9 cellular contexts compared by ENCODE assay signal in genomic region chr2:226796840-226797288, GRCh38. TPM values are rescaled to one million over a fixed set of nuclear protein-coding genes. Genes with fewer than 3 reads are reported as not detected.
DNase-seq lines count a peak whose midpoint lies in the region; ATAC-seq, FAIRE-seq and TF ChIP-seq lines count a peak whose summit lies in the region.
"Had no signal": no experiment of that assay in that cellular context is flagged by ENCODE, and none has a peak within 500 bp of the region (broad histone marks: within the 10 kb centered on the region; RNA-seq: fewer than 3 reads in every experiment).

No MANE protein-coding gene starts in this region.

- H3K27me3 ChIP-seq in astrocyte (ENCODE audit: insufficient read depth, low read length) (no peaks in the 10 kb centered on the region), liver (ENCODE audit: control insufficient read depth in 4 of 4, insufficient read depth in 4 of 4, low read length in 3 of 4) (no peaks in the 10 kb centered on the region)

- peak; percentile 84 for DNase-seq in 8988T
- peak; percentile 60 for DNase-seq in GM20000 (ENCODE audit: low spot score)
- no peak for DNase-seq in astrocyte (ENCODE audit: low read depth)
- DNase-seq in NCI-H2081 (lab: John Stamatoyannopoulos, UW), result no peak
- DNase-seq in dedifferentiated amniotic fluid mesenchymal stem cell (ENCODE audit: extremely low spot score), result no peak

- peak overlapping the region; percentile 61 for H3K4me3 ChIP-seq in astrocyte (ENCODE audit: insufficient read depth, low read depth, low read length)
- peak overlapping the region; percentile 50 to 91 (median 79) for H3K4me3 ChIP-seq in liver (ENCODE audit: low read depth in 1 of 3, low read length in 3 of 3)

- no peaks in the 10 kb centered on the region for H3K9me3 Mint-ChIP-seq in astrocyte (ENCODE audit: unreplicated experiment)
- H3K9me3 Mint-ChIP-seq: stimulated activated naive CD8-positive, alpha-beta T cell treated with anti-CD3 and anti-CD28 coated beads, Interleukin-15, amount 100 ng/mL, for 72 hours had no signal

- H3K4me2 ChIP-seq in astrocyte (ENCODE audit: low read length), result peak overlapping the region; percentile 82

- peaks cover 23% of the 10 kb centered on the region for H3K4me1 Mint-ChIP-seq in astrocyte (ENCODE audit: low read depth, unreplicated experiment)

- H3K9ac ChIP-seq in astrocyte (ENCODE audit: low read length) (peak overlapping the region; percentile 33), liver (ENCODE audit: low read depth in 1 of 2, low read length in 2 of 2) (peak overlapping the region; percentile 30 to 47)

- WGBS in liver, result 25% methylated on average over 17 of the region's 17 CpGs

- peak overlapping the region; percentile 79 for H3K4me3 Mint-ChIP-seq in astrocyte (ENCODE audit: unreplicated experiment)

- TF ChIP-seq CTCF in GM20000 (IDR thresholded peaks at IDR 0.05; ENCODE audit: extremely low read depth, missing control alignments) (peak; percentile 19), astrocyte (IDR thresholded peaks at IDR 0.05; ENCODE audit: insufficient read depth, low read depth, low read length) (no peak), liver (IDR thresholded peaks at IDR 0.05; ENCODE audit: low read depth, low read length, missing input control) (peak; percentile 64)

- H4K20me1 ChIP-seq in astrocyte (ENCODE audit: insufficient read depth, low read length), result peaks cover 40% of the 10 kb centered on the region

- H3K36me3 ChIP-seq in astrocyte (ENCODE audit: insufficient read depth, low read length) (peaks cover 3% of the 10 kb centered on the region), liver (ENCODE audit: control insufficient read depth in 4 of 4, insufficient read depth in 3 of 4, low read depth in 1 of 4, low read length in 3 of 4) (no peaks in the 10 kb centered on the region)

- H3K36me3 Mint-ChIP-seq in astrocyte (ENCODE audit: low read depth, unreplicated experiment), result peaks cover 29% of the 10 kb centered on the region

- ATAC-seq in HG02571 (IDR thresholded peaks at IDR 0.05; ENCODE audit: unreplicated experiment), result no peak
- no peak for ATAC-seq in GM18505 (IDR thresholded peaks at IDR 0.05; ENCODE audit: unreplicated experiment)
- ATAC-seq: stimulated activated naive CD8-positive, alpha-beta T cell treated with anti-CD3 and anti-CD28 coated beads, Interleukin-15, amount 100 ng/mL, for 72 hours had no signal

- peak overlapping the region; percentile 7 for H3K27ac ChIP-seq in astrocyte (ENCODE audit: low read depth, low read length)
- H3K27ac ChIP-seq in liver (ENCODE audit: low read depth in 1 of 2, low read length in 2 of 2), result peak overlapping the region; percentile 95 to 99

- H3K27me3 Mint-ChIP-seq in astrocyte (ENCODE audit: low read depth, unreplicated experiment), result no peaks in the 10 kb centered on the region
- H3K27me3 Mint-ChIP-seq: stimulated activated naive CD8-positive, alpha-beta T cell treated with anti-CD3 and anti-CD28 coated beads, Interleukin-15, amount 100 ng/mL, for 72 hours had no signal

- H3K4me1 ChIP-seq in astrocyte (ENCODE audit: insufficient read depth, low read length), result peaks cover 55% of the 10 kb centered on the region
- H3K4me1 ChIP-seq in liver (ENCODE audit: control insufficient read depth in 4 of 4, insufficient read depth in 4 of 4, low read length in 3 of 4), result peaks cover 2 to 63% (median 36%) of the 10 kb centered on the region in 4 donors

- no peak overlapping the region for H3K27ac Mint-ChIP-seq in astrocyte (ENCODE audit: unreplicated experiment)

- H2AFZ ChIP-seq in astrocyte (ENCODE audit: low read depth, low read length), result no peak overlapping the region

- peaks cover 78% of the 10 kb centered on the region for H3K79me2 ChIP-seq in astrocyte (ENCODE audit: insufficient read depth, low read length)

- TF ChIP-seq RAD21 in liver (IDR thresholded peaks at IDR 0.05), result peak; percentile 82 to 84

- no peak for FAIRE-seq in astrocyte (lab: Jason Lieb, UNC)

- no peak for TF ChIP-seq POLR2A in GM18505 (IDR thresholded peaks at IDR 0.05; ENCODE audit: borderline replicate concordance, extremely low read depth, insufficient read depth, insufficient read length)

- H3K9me3 ChIP-seq in astrocyte (ENCODE audit: insufficient read depth, low read depth, low read length) (no peaks in the 10 kb centered on the region), liver (ENCODE audit: control insufficient read depth in 4 of 4, low read length in 3 of 4) (no peaks in the 10 kb centered on the region)

TF ChIP-seq in liver, 16 proteins besides CTCF, POLR2A, EP300 and RAD21:
- TF ChIP-seq YY1 (IDR thresholded peaks at IDR 0.05) (peak; percentile 63), NR2F2 (IDR thresholded peaks at IDR 0.05) (no peak), HNF4A (conservative IDR thresholded peaks at IDR 0.05) (no peak), FOXA2 (IDR thresholded peaks at IDR 0.05) (no peak), HNF4G (IDR thresholded peaks at IDR 0.05) (no peak)
TF ChIP-seq in liver: peak in this region for 1.

RNA-seq across cellular contexts. Expression of gene IRS1, which starts 2.8 kb away (rescaled TPM):
- total RNA-seq in astrocyte, result 34.2 and 45.0 TPM in 2 replicates
- 10 to 100 TPM in 1 of 2 donors, 1 to 10 TPM in 1; 8.3 to 11.6 TPM for total RNA-seq in liver
- polyA plus RNA-seq in liver, result 1 to 10 TPM; 7.4 to 8.9 TPM

RNA-seq across cellular contexts. Expression of gene RHBDD1, which starts 39.0 kb away (rescaled TPM):
- total RNA-seq in astrocyte (30.2 and 31.3 TPM in 2 replicates), liver (10 to 100 TPM; 22.6 to 45.8 TPM)
- 1 to 10 TPM; 8.5 to 9.6 TPM for polyA plus RNA-seq in liver

Comparison
In these comparisons a context has a peak if more than half of its experiments do, and no peak if none do; other contexts are left out.
1. DNase-seq: peak in 8988T (single experiment) and GM20000 (single experiment); none in astrocyte (single experiment), NCI-H2081 (0 of 2) and dedifferentiated amniotic fluid mesenchymal stem cell (single experiment).